23 cellular contexts compared by ENCODE assay signal in the genomic region with DNA sequence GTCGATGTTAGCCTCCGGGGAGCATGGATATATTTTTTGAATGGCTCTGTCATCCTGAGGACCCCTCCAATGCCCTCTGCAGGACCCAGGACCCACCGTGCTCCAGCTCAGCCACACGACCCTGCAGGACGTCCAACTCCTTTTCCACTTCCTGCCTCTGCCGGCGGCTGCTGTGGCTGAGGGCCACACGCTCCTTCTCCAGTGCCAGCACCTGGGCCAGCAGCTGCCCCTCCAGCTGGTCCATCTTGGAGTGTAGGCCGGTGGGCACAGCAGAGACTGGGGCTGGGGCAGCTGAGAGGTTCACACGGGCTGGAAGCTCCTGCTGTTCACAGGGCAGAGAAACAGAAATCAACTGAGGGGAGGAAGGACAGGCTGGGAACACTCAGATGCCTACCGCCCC.
"Had no signal": no experiment of that assay in that cellular context is flagged by ENCODE, and none has a peak within 500 bp of the region (broad histone marks: within the 10 kb centered on the region; RNA-seq: fewer than 3 reads in every experiment).

No MANE protein-coding gene starts in this region.

- H3K9ac ChIP-seq: parathyroid adenoma had no signal

- H3K36me3 Mint-ChIP-seq: stimulated activated effector memory CD8-positive, alpha-beta T cell treated with anti-CD3 and anti-CD28 coated beads, Interleukin-12 subunit alpha, Interleukin-12 subunit beta, amount 100 ng/mL, for 72 hours had no signal

- H3K27me3 Mint-ChIP-seq: effector memory CD8-positive, alpha-beta T cell; naive thymus-derived CD4-positive, alpha-beta T cell had no signal

- H3K27me3 ChIP-seq: esophagus squamous epithelium, gastroesophageal sphincter, right lobe of liver, suprapubic skin, thyroid gland, upper lobe of left lung, vagina had no signal

- H3K9me3 Mint-ChIP-seq: dendritic cell treated with granulocyte-macrophage colony-stimulating factor and Interleukin-4, amounts not matched to agents 40 ng/mL and 50 ng/mL, for 4 days; effector memory CD8-positive, alpha-beta T cell; naive thymus-derived CD4-positive, alpha-beta T cell; stimulated activated effector memory CD8-positive, alpha-beta T cell treated with anti-CD3 and anti-CD28 coated beads, Interleukin-12 subunit alpha, Interleukin-12 subunit beta, amount 100 ng/mL, for 72 hours had no signal

- H3K4me1 ChIP-seq: esophagus squamous epithelium, gastroesophageal sphincter, left ventricle myocardium inferior, parathyroid adenoma, psoas muscle, right lobe of liver, suprapubic skin, thyroid gland, vagina had no signal

- H3K9me3 ChIP-seq: esophagus squamous epithelium, gastroesophageal sphincter, left ventricle myocardium inferior, psoas muscle, right lobe of liver, suprapubic skin, thyroid gland, upper lobe of left lung, vagina had no signal

- DNase-seq: effector memory CD8-positive, alpha-beta T cell; esophagus squamous epithelium; foreskin fibroblast; islet precursor cell; left cardiac atrium; left ventricle myocardium inferior; mesenchymal stem cell; naive thymus-derived CD4-positive, alpha-beta T cell; retina; stimulated activated CD4-positive, alpha-beta T cell treated with anti-CD3 and anti-CD28 coated beads, Interleukin-4, amount 100 ng/mL, for 1 hour; stimulated activated CD8-positive, alpha-beta memory T cell treated with anti-CD3 and anti-CD28 coated beads, Interleukin-4, amount 100 ng/mL, for 48 hours; stimulated activated naive CD8-positive, alpha-beta T cell treated with anti-CD3 and anti-CD28 coated beads, Interleukin-15, Interleukin-2, amounts not matched to agents 100 U/mL and 50 U/mL, for 24 hours; thyroid gland; upper lobe of left lung had no signal

- H3K27ac Mint-ChIP-seq: dendritic cell treated with granulocyte-macrophage colony-stimulating factor and Interleukin-4, amounts not matched to agents 40 ng/mL and 50 ng/mL, for 4 days; stimulated activated effector memory CD8-positive, alpha-beta T cell treated with anti-CD3 and anti-CD28 coated beads, Interleukin-12 subunit alpha, Interleukin-12 subunit beta, amount 100 ng/mL, for 72 hours had no signal

- H3K4me3 ChIP-seq: esophagus squamous epithelium, gastroesophageal sphincter, left ventricle myocardium inferior, lung, psoas muscle, right lobe of liver, suprapubic skin, thyroid gland, upper lobe of left lung, vagina had no signal

- H3K36me3 ChIP-seq: esophagus squamous epithelium, right lobe of liver, suprapubic skin, thyroid gland, upper lobe of left lung, vagina had no signal

- H3K4me3 Mint-ChIP-seq: dendritic cell treated with granulocyte-macrophage colony-stimulating factor and Interleukin-4, amounts not matched to agents 40 ng/mL and 50 ng/mL, for 4 days; effector memory CD8-positive, alpha-beta T cell; naive thymus-derived CD4-positive, alpha-beta T cell; stimulated activated effector memory CD8-positive, alpha-beta T cell treated with anti-CD3 and anti-CD28 coated beads, Interleukin-12 subunit alpha, Interleukin-12 subunit beta, amount 100 ng/mL, for 72 hours had no signal

- H3K4me1 Mint-ChIP-seq: naive thymus-derived CD4-positive, alpha-beta T cell; stimulated activated effector memory CD8-positive, alpha-beta T cell treated with anti-CD3 and anti-CD28 coated beads, Interleukin-12 subunit alpha, Interleukin-12 subunit beta, amount 100 ng/mL, for 72 hours had no signal

- H2AFZ ChIP-seq: parathyroid adenoma had no signal

- H3K27ac ChIP-seq: esophagus squamous epithelium, gastroesophageal sphincter, left ventricle myocardium inferior, parathyroid adenoma, psoas muscle, right lobe of liver, suprapubic skin, thyroid gland, upper lobe of left lung, vagina had no signal
